ENCODE assay signal across 8 cellular contexts in the genomic region with DNA sequence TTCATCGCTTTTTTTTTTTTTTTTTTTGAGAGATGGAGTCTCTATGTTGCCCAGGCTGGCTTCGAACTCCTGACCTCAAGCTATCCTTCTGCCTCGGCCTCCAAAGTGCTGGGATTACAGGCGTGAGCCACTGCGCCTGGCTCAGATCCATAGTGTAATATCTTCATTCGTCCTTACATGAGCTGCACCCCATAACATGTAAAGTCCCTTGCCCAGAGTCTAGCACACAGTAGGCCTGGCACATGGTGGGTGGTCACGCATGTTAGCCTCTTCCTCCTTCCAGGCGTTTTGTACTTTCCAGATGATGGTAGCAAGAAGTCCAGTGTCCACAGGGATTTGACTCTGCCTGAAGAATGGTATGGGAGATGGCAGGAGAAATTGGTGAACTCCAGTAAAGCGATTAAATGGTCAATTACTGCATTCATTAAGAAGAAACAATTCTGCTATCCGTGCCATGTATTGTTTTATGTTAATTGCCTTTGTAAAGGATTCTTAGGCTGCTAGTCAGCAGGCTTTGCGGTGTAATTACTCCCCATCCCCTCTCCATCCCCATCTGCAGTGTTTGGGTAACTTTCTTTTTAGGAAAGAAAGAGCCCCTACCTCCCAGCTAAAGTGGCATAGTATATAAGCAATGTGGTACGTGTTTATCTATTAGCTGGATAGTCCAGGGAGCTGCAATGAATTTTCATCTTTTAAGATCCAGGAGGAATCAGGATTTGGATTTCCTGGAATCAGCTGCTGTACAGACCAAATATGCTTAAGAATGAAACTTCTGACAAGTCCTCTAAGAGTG. TPM values are rescaled to one million over a fixed set of nuclear protein-coding genes. Genes with fewer than 3 reads are reported as not detected.
DNase-seq lines count a peak whose midpoint lies in the region; ATAC-seq, FAIRE-seq and TF ChIP-seq lines count a peak whose summit lies in the region.

No MANE protein-coding gene starts in this region.

- peaks cover 0 to 37% (median 22%) of the 10 kb centered on the region in 4 donors for H3K4me1 Mint-ChIP-seq in CD4-positive, CD25-positive, alpha-beta regulatory T cell

- POLR2A ChIA-PET in PC-3 (lab: Charles Lee; ENCODE audit: unreplicated experiment) = no interaction called here
- POLR2A ChIA-PET in endothelial cell of umbilical vein (lab: Charles Lee) = interaction anchor here (0.7 kb wide), 1 partner anchor 21 kb away, joined by 4 read pairs; no protein-coding TSS in a partner anchor

- no peaks in the 10 kb centered on the region for H3K9me1 ChIP-seq in endothelial cell of umbilical vein (replicated peaks; ENCODE audit: control insufficient read depth, extremely low read depth, insufficient read depth, low read length)

- peaks cover 0 to 5% (median 0%) of the 10 kb centered on the region in 7 donors for H3K9me3 Mint-ChIP-seq in CD4-positive, CD25-positive, alpha-beta regulatory T cell

- intact Hi-C loops in PC-3 (cut with micrococcal nuclease) = loop anchor here (10.0 kb wide), 1 partner anchor 172 kb away; no protein-coding TSS in a partner anchor
- intact Hi-C loops in endothelial cell of umbilical vein (cut with micrococcal nuclease) = loop anchor here (5.0 to 10.0 kb wide), 2 partner anchors 174 to 288 kb away; no protein-coding TSS in a partner anchor

- peaks cover 29% of the 10 kb centered on the region for H3K27me3 ChIP-seq in CD4-positive, CD25-positive, alpha-beta regulatory T cell (ENCODE audit: control insufficient read depth, insufficient read depth, low read length)
- H3K27me3 ChIP-seq in PC-3 (ENCODE audit: low read length) (no peaks in the 10 kb centered on the region), endothelial cell of umbilical vein (ENCODE audit: control insufficient read depth in 2 of 2, insufficient read depth in 2 of 2, low read length in 2 of 2) (no peaks in the 10 kb centered on the region), osteoblast (ENCODE audit: insufficient read depth, low read length) (no peaks in the 10 kb centered on the region)

- peaks cover 12% of the 10 kb centered on the region for H3K79me2 ChIP-seq in PC-3 (ENCODE audit: low read length)
- H3K79me2 ChIP-seq in endothelial cell of umbilical vein (ENCODE audit: control insufficient read depth, insufficient read depth, low read length) = peaks cover 10% of the 10 kb centered on the region
- H3K79me2 ChIP-seq in osteoblast (ENCODE audit: insufficient read depth, low read length) = peaks cover 59% of the 10 kb centered on the region

- DNase-seq in CD4-positive, CD25-positive, alpha-beta regulatory T cell = no peak
- no peak for DNase-seq in PC-3
- no peak for DNase-seq in endothelial cell of umbilical vein (ENCODE audit: low read depth, low spot score)
- DNase-seq in osteoblast (ENCODE audit: insufficient read length, low spot score, missing footprints) = peak; percentile 87
- no peak for DNase-seq in DMS153 treated with DMSO at 0.1 percent for 48 hours (lab: John Stamatoyannopoulos, UW; ENCODE audit: unreplicated experiment)
- no peak for DNase-seq in UCSD-AML1 (lab: John Stamatoyannopoulos, UW; ENCODE audit: unreplicated experiment)

- CTCF ChIA-PET in PC-3 (lab: Charles Lee) (no interaction called here), endothelial cell of umbilical vein (lab: Charles Lee) (interaction anchor here (1.7 to 3.1 kb wide), 3 partner anchors 98 to 287 kb away, joined by 8 to 16 read pairs (median 9); no protein-coding TSS in a partner anchor)

- H3K4me1 ChIP-seq in CD4-positive, CD25-positive, alpha-beta regulatory T cell (ENCODE audit: control insufficient read depth, insufficient read depth, low read length, poor library complexity, severe bottlenecking) = peaks cover 15% of the 10 kb centered on the region
- H3K4me1 ChIP-seq in PC-3 (ENCODE audit: insufficient read depth, low read length) = peaks cover 7% of the 10 kb centered on the region
- peaks cover 9% of the 10 kb centered on the region for H3K4me1 ChIP-seq in endothelial cell of umbilical vein (ENCODE audit: control insufficient read depth, extremely low read depth, insufficient read depth, low read length)
- H3K4me1 ChIP-seq in osteoblast (ENCODE audit: insufficient read depth, low read length) = peaks cover 24% of the 10 kb centered on the region

- H3K9ac ChIP-seq in PC-3 (ENCODE audit: low read length) (peak overlapping the region; percentile 62; the same call in 1 of the 2 replicates), endothelial cell of umbilical vein (replicated peaks; ENCODE audit: extremely low read depth, insufficient read depth, low read length) (peak overlapping the region; percentile 57)

- H3K4me2 ChIP-seq in PC-3 (ENCODE audit: low read length) (peak overlapping the region; percentile 86), endothelial cell of umbilical vein (ENCODE audit: insufficient read depth, low read length) (peak overlapping the region; percentile 81), osteoblast (ENCODE audit: insufficient read depth, low read length) (peak overlapping the region; percentile 87)

- peak overlapping the region; percentile 84 to 95 (median 88) for H3K4me3 Mint-ChIP-seq in CD4-positive, CD25-positive, alpha-beta regulatory T cell

- TF ChIP-seq CTCF in PC-3 (conservative IDR thresholded peaks at IDR 0.05; ENCODE audit: low read depth, low read length) = no peak
- no peak for TF ChIP-seq CTCF in endothelial cell of umbilical vein (IDR thresholded peaks at IDR 0.05; ENCODE audit: extremely low read depth in 1 of 2, insufficient read depth in 1 of 2, low read depth in 1 of 2, low read length in 2 of 2)
- no peak for TF ChIP-seq CTCF in osteoblast (IDR thresholded peaks at IDR 0.05; ENCODE audit: extremely low read depth, low read depth, low read length)

- peaks cover 68% of the 10 kb centered on the region for H3K27me3 Mint-ChIP-seq in CD4-positive, CD25-positive, alpha-beta regulatory T cell

- peak overlapping the region; percentile 26 for H3K4me3 ChIP-seq in CD4-positive, CD25-positive, alpha-beta regulatory T cell (ENCODE audit: low read depth, low read length)
- H3K4me3 ChIP-seq in PC-3 (ENCODE audit: low read length) (peak overlapping the region; percentile 71), endothelial cell of umbilical vein (replicated peaks in 1 of 3; ENCODE audit: insufficient read depth in 1 of 3, low read depth in 1 of 3, low read length in 3 of 3) (peak overlapping the region; percentile 70 to 71 (median 71)), osteoblast (ENCODE audit: insufficient read depth, low read length) (peak overlapping the region; percentile 97)

- no peak overlapping the region for H3K27ac ChIP-seq in CD4-positive, CD25-positive, alpha-beta regulatory T cell (ENCODE audit: insufficient read depth, low read length, poor library complexity, severe bottlenecking)
- no peak overlapping the region for H3K27ac ChIP-seq in PC-3 (ENCODE audit: low read length)
- H3K27ac ChIP-seq in endothelial cell of umbilical vein (ENCODE audit: insufficient read depth, low read depth, low read length) = no peak overlapping the region
- peak overlapping the region; percentile 83 for H3K27ac ChIP-seq in osteoblast (ENCODE audit: low read depth, low read length)

- no peaks in the 10 kb centered on the region for H3K9me3 ChIP-seq in CD4-positive, CD25-positive, alpha-beta regulatory T cell (ENCODE audit: control insufficient read depth in 2 of 2, low read length in 2 of 2)
- no peaks in the 10 kb centered on the region for H3K9me3 ChIP-seq in PC-3 (ENCODE audit: low read length)
- no peaks in the 10 kb centered on the region for H3K9me3 ChIP-seq in endothelial cell of umbilical vein (replicated peaks; ENCODE audit: control insufficient read depth, insufficient read depth, low read length)
- H3K9me3 ChIP-seq in osteoblast (ENCODE audit: low read depth, low read length) = no peaks in the 10 kb centered on the region

- ATAC-seq in CD4-positive, CD25-positive, alpha-beta regulatory T cell (ENCODE audit: low read depth in 2 of 2) = no peak
- ATAC-seq in PC-3 (no peak), HG02870 (IDR thresholded peaks at IDR 0.05; ENCODE audit: unreplicated experiment) (no peak), HG03039 (IDR thresholded peaks at IDR 0.05; ENCODE audit: unreplicated experiment) (no peak)

- dilution Hi-C loops in endothelial cell of umbilical vein (cut with MboI; ENCODE audit: extremely low pct_ligation_motif_present, low sequenced_read_pairs) = no loop called here

- peak; percentile 21 for FAIRE-seq in endothelial cell of umbilical vein (lab: Jason Lieb, UNC)

- H4K20me1 ChIP-seq in PC-3 (ENCODE audit: low read length) (no peaks in the 10 kb centered on the region), endothelial cell of umbilical vein (replicated peaks; ENCODE audit: control insufficient read depth, extremely low read depth, insufficient read depth, low read length) (no peaks in the 10 kb centered on the region), osteoblast (ENCODE audit: insufficient read depth, low read length) (peaks cover 31% of the 10 kb centered on the region)

- BruUV-seq in PC-3 (replicated peaks; lab: Mats Ljungman, UMichigan) (TSS peak; percentile 42), endothelial cell of umbilical vein (replicated peaks; lab: Mats Ljungman, UMichigan) (TSS peak; percentile 32)

- no peaks in the 10 kb centered on the region for H3F3A ChIP-seq in PC-3 (ENCODE audit: low read length, unreplicated experiment)

- no peaks in the 10 kb centered on the region for H3K9me2 ChIP-seq in PC-3 (replicated peaks; ENCODE audit: low read length)

- peak overlapping the region; percentile 94; the same call in 1 of the 2 replicates for H2AFZ ChIP-seq in PC-3 (ENCODE audit: low read length)
- no peak overlapping the region for H2AFZ ChIP-seq in endothelial cell of umbilical vein (ENCODE audit: low read depth, low read length)
- peak overlapping the region; percentile 92 for H2AFZ ChIP-seq in osteoblast (ENCODE audit: low read length)

- H3K36me3 ChIP-seq in CD4-positive, CD25-positive, alpha-beta regulatory T cell (ENCODE audit: control insufficient read depth, insufficient read depth, low read length) = no peaks in the 10 kb centered on the region
- H3K36me3 ChIP-seq in PC-3 (ENCODE audit: low read depth, low read length) (no peaks in the 10 kb centered on the region), endothelial cell of umbilical vein (ENCODE audit: control insufficient read depth in 2 of 2, extremely low read depth in 1 of 2, insufficient read depth in 2 of 2, low read length in 2 of 2) (no peaks in the 10 kb centered on the region), osteoblast (ENCODE audit: insufficient read depth, low read length) (peaks cover 17% of the 10 kb centered on the region)

- no peaks in the 10 kb centered on the region for H3K36me3 Mint-ChIP-seq in CD4-positive, CD25-positive, alpha-beta regulatory T cell

- H3K27ac Mint-ChIP-seq in CD4-positive, CD25-positive, alpha-beta regulatory T cell = peak overlapping the region in 1 of 3 donors; percentile 79

- TF ChIP-seq POLR2A in endothelial cell of umbilical vein (IDR thresholded peaks at IDR 0.05; ENCODE audit: low read depth, low read length) = no peak

RNA-seq across cellular contexts. Expression of a gene that starts 1.2 kb away (rescaled TPM):
- total RNA-seq in CD4-positive, CD25-positive, alpha-beta regulatory T cell = 1.2 TPM
- under 1 TPM in 2 of 4 donors, not detected in 2; 0.15 to 0.24 TPM for polyA plus RNA-seq in CD4-positive, CD25-positive, alpha-beta regulatory T cell
- total RNA-seq in PC-3 (2014; rRNA removed) = 12.7 and 14.4 TPM in 2 replicates
- 18.7 and 19.1 TPM in 2 replicates for total RNA-seq in endothelial cell of umbilical vein
- polyA plus RNA-seq in endothelial cell of umbilical vein = 17.3 and 21.0 TPM in 2 replicates
- 28.6 and 30.0 TPM in 2 replicates for polyA plus RNA-seq in endothelial cell of umbilical vein (2011; cell fraction: cytosol; rRNA removed)
- polyA plus RNA-seq in endothelial cell of umbilical vein (2011; cell fraction: nucleus; rRNA removed) = 24.2 and 27.3 TPM in 2 replicates
- polyA plus RNA-seq in endothelial cell of umbilical vein (2012) = 25.9 and 27.0 TPM in 2 replicates
- polyA minus RNA-seq in endothelial cell of umbilical vein = 58.5 and 60.3 TPM in 2 replicates
- 4.8 TPM for polyA minus RNA-seq in endothelial cell of umbilical vein (2011; cell fraction: cytosol; rRNA and poly(A)+ RNA removed)
- 39.1 and 46.8 TPM in 2 replicates for polyA minus RNA-seq in endothelial cell of umbilical vein (2011; cell fraction: nucleus; rRNA and poly(A)+ RNA removed)
- 137 and 174 TPM in 2 replicates for total RNA-seq in osteoblast

Comparison
In these comparisons a context has a peak if more than half of its experiments do, and no peak if none do; other contexts are left out.
1. H3K4me3 ChIP-seq: peak in every context shown above with its lines; median percentile 97 in osteoblast; 71 in PC-3; 71 in endothelial cell of umbilical vein; 26 in CD4-positive, CD25-positive, alpha-beta regulatory T cell.